In genomic region chr5:43514816-43515677, GRCh38 we compare ENCODE assay signal across 1 cellular context.
TF ChIP-seq lines count a peak whose summit lies in the region.

Gene C5orf34, minus strand, starts transcription at chr5:43515148. Its CDS starts 5,809 bp downstream, at chr5:43509339.

TF ChIP-seq in K562, 482 proteins besides CTCF, POLR2A, EP300 and RAD21 (continued from another document and continues in another):
- TF ChIP-seq STAT6 (CRISPR knock-in tag; IDR thresholded peaks at IDR 0.05) (peak; percentile 87; the same call in 1 of the 2 replicates), HBP1 (CRISPR knock-in tag; IDR thresholded peaks at IDR 0.05) (0 out of 2 replicates have a peak, but pooled peaks have one; percentile 44), ELK1 (CRISPR knock-in tag; IDR thresholded peaks at IDR 0.05) (no peak), ZNF766 (CRISPR knock-in tag; conservative IDR thresholded peaks at IDR 0.05) (peak; percentile 78), ZNF12 (CRISPR knock-in tag; IDR thresholded peaks at IDR 0.05) (peak; percentile 76; the same call in 1 of the 2 replicates), MGA (IDR thresholded peaks at IDR 0.05) (no peak; the same call in 1 of the 2 replicates), SAP30 (IDR thresholded peaks at IDR 0.05; ENCODE audit: borderline replicate concordance, insufficient read depth, low read depth, low read length, poor library complexity, severe bottlenecking) (peak; percentile 95), ELF1 (tag; IDR thresholded peaks at IDR 0.05) (peak; percentile 85), CHD4 (IDR thresholded peaks at IDR 0.05; ENCODE audit: insufficient read depth, insufficient replicate concordance, low read depth, low read length, poor library complexity, severe bottlenecking) (no peak), SRF (CRISPR knock-in tag; IDR thresholded peaks at IDR 0.05) (peak in 1 of 2 experiments; percentile 80; a peak in 2 of 4 replicates), THAP12 (CRISPR knock-in tag; IDR thresholded peaks at IDR 0.05) (peak; percentile 42; the same call in 1 of the 2 replicates), POLR2G (IDR thresholded peaks at IDR 0.05; ENCODE audit: low read depth, low read length) (peak; percentile 92), RREB1 (CRISPR knock-in tag; IDR thresholded peaks at IDR 0.05) (0 out of 2 replicates have a peak, but pooled peaks have one; percentile 9), SPI1 (IDR thresholded peaks at IDR 0.05; ENCODE audit: borderline replicate concordance, low read depth, low read length) (peak; percentile 75; the same call in 1 of the 2 replicates), LCOR (CRISPR knock-in tag; IDR thresholded peaks at IDR 0.05) (peak; percentile 25; the same call in 1 of the 2 replicates), KDM1A (IDR thresholded peaks at IDR 0.05) (peak; percentile 76 to 88), ZNF511 (CRISPR knock-in tag; IDR thresholded peaks at IDR 0.05) (no peak), POLR2H (tag; IDR thresholded peaks at IDR 0.05; ENCODE audit: low read depth) (peak; percentile 96), CSDE1 (IDR thresholded peaks at IDR 0.05) (peak in 1 of 2 experiments; percentile 61; a peak in 1 of 4 replicates), SP2 (IDR thresholded peaks at IDR 0.05; ENCODE audit: extremely low read depth, low read depth, low read length, poor library complexity, severe bottlenecking) (peak; percentile 88), ETV6 (IDR thresholded peaks at IDR 0.05; ENCODE audit: borderline replicate concordance in 1 of 2, low read depth in 2 of 2, low read length in 1 of 2) (0 out of 4 replicates have a peak, but pooled peaks of 1 of the 2 experiments have one; percentile 44), ETV6 (CRISPR knock-in tag; IDR thresholded peaks at IDR 0.05; ENCODE audit: borderline replicate concordance) (no peak)
